ENCODE assay signal across 13 cellular contexts in the genomic region with DNA sequence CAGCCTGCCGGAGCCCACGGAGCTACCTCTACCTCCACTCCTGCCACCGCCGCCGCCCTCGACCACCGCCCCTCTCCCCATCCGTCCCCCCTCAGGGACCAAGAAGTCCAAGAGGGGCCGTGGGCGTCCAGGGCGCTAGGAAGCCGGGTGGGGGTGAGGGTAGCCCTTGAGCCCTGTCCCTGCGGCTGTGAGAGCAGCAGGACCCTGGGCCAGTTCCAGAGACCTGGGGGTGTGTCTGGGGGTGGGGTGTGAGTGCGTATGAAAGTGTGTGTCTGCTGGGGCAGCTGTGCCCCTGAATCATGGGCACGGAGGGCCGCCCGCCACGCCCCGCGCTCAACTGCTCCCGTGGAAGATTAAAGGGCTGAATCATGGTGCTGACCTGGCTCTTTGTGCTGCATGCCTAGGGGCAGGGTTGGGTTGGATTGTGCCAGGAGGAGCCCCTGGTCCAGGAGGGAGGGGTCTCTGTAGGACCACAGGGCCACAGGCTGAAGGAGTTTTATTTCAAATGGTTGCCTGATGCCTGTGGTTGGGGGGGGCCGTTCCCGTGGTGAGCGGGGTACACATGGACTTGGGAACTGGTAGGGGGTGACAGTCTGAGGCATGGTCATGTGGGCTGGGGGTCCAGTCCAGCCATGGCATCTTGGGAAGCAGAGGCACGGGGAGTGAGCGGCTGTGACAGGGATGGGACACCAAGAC.
DNase-seq lines count a peak whose midpoint lies in the region; ATAC-seq and TF ChIP-seq lines count a peak whose summit lies in the region.
"Had no signal": no experiment of that assay in that cellular context is flagged by ENCODE, and none has a peak within 500 bp of the region (broad histone marks: within the 10 kb centered on the region; RNA-seq: fewer than 3 reads in every experiment).

No MANE protein-coding gene starts in this region.

- H3K27me3 Mint-ChIP-seq in effector memory CD8-positive, alpha-beta T cell = no peaks in the 10 kb centered on the region

- intact Hi-C loops in tibial artery (cut with DNase I; ENCODE audit: low total_unique reads) = no loop called here

- H3K9me3 ChIP-seq in RWPE2 (ENCODE audit: severe bottlenecking) (no peaks in the 10 kb centered on the region), tibial artery (no peaks in the 10 kb centered on the region)
- H3K9me3 ChIP-seq: BE2C, SJCRH30 had no signal

- peak overlapping the region; percentile 94 to 97 for H3K27ac Mint-ChIP-seq in effector memory CD8-positive, alpha-beta T cell

- no peak for TF ChIP-seq CTCF in RWPE2 (IDR thresholded peaks at IDR 0.05; ENCODE audit: poor library complexity, severe bottlenecking)
- TF ChIP-seq CTCF in tibial artery (IDR thresholded peaks at IDR 0.05) = no peak

- peaks cover 55 to 67% of the 10 kb centered on the region in 2 donors for H3K4me1 Mint-ChIP-seq in effector memory CD8-positive, alpha-beta T cell (ENCODE audit: low read depth in 2 of 2)

- peaks cover 75% of the 10 kb centered on the region for H3K36me3 Mint-ChIP-seq in effector memory CD8-positive, alpha-beta T cell (ENCODE audit: insufficient read depth)

- no peaks in the 10 kb centered on the region for H3K4me1 ChIP-seq in RWPE2 (ENCODE audit: insufficient read depth, poor library complexity, severe bottlenecking)
- peaks cover 0 to 33% (median 18%) of the 10 kb centered on the region in 4 donors for H3K4me1 ChIP-seq in tibial artery

- H3K27me3 ChIP-seq in RWPE2 (ENCODE audit: insufficient read depth, poor library complexity, severe bottlenecking) (no peaks in the 10 kb centered on the region), tibial artery (no peaks in the 10 kb centered on the region)
- H3K27me3 ChIP-seq: BE2C, SJCRH30 had no signal

- no peaks in the 10 kb centered on the region for H3K9me3 Mint-ChIP-seq in effector memory CD8-positive, alpha-beta T cell

- H3K4me3 Mint-ChIP-seq in effector memory CD8-positive, alpha-beta T cell = peak overlapping the region; percentile 98 to 99

- DNase-seq in stimulated activated CD4-positive, alpha-beta T cell treated with anti-CD3 and anti-CD28 coated beads, Interleukin-15, amount 100 ng/mL, for 24 hours = peak; percentile 66
- no peak for DNase-seq in stimulated activated CD4-positive, alpha-beta T cell treated with anti-CD3 and anti-CD28 coated beads, Interleukin-12 subunit alpha, Interleukin-12 subunit beta, amount 100 ng/mL, for 4 hours
- no peak for DNase-seq in RWPE2 (ENCODE audit: low spot score)
- DNase-seq in effector memory CD8-positive, alpha-beta T cell = no peak
- DNase-seq in tibial artery = no peak
- no peak for DNase-seq in cerebellar cortex (ENCODE audit: low spot score)
- DNase-seq in NCI-H510A treated with DMSO at 0.1 percent for 48 hours (lab: John Stamatoyannopoulos, UW) = no peak
- DNase-seq: BE2C, IMR-90, SJCRH30 had no signal

- H3K36me3 ChIP-seq in RWPE2 (ENCODE audit: low read depth) = peaks cover 49% of the 10 kb centered on the region
- peaks cover 33 to 99% (median 81%) of the 10 kb centered on the region in 3 donors for H3K36me3 ChIP-seq in tibial artery

- H3K27ac ChIP-seq in RWPE2 (ENCODE audit: poor library complexity, severe bottlenecking) (no peak overlapping the region), tibial artery (peak overlapping the region; percentile 60 to 71)

- ATAC-seq in RWPE2 (ENCODE audit: low read depth) (peak; percentile 26; the same call in 1 of the 3 replicates), GM18861 (IDR thresholded peaks at IDR 0.05; ENCODE audit: unreplicated experiment) (no peak)
- ATAC-seq in effector memory CD8-positive, alpha-beta T cell (replicated peaks) = no peak
- ATAC-seq: sciatic nerve had no signal

- H3K4me3 ChIP-seq in RWPE2 (ENCODE audit: severe bottlenecking) = no peak overlapping the region
- H3K4me3 ChIP-seq in tibial artery = no peak overlapping the region
- H3K4me3 ChIP-seq: lung, SJCRH30 had no signal
